In genomic region chr5:25909163-25909562, GRCh38 we compare ENCODE assay signal across 20 cellular contexts.
"Had no signal": no experiment of that assay in that cellular context is flagged by ENCODE, and none has a peak within 500 bp of the region (broad histone marks: within the 10 kb centered on the region; RNA-seq: fewer than 3 reads in every experiment).

No MANE protein-coding gene starts in this region.

- H2AFZ ChIP-seq: neural progenitor cell had no signal

- H3K9ac ChIP-seq: neural progenitor cell had no signal

- H3K4me2 ChIP-seq: neural progenitor cell, smooth muscle cell had no signal

- H3K27ac Mint-ChIP-seq: natural killer cell treated with Interleukin-12 subunit alpha and Interleukin-12 subunit beta and Interleukin-15 and Interleukin-18, amount 100 ng/mL, for 72 hours; neural progenitor cell; stimulated activated memory B cell treated with anti-CD40 and anti-IgM and Interleukin-4, amounts not matched to agents 10 μg/mL and 1 μg/mL and 100 μg/mL, for 72 hours; stimulated activated naive CD8-positive, alpha-beta T cell treated with anti-CD3 and anti-CD28 coated beads, Interleukin-15, Interleukin-2, amounts not matched to agents 100 ng/mL and 50 ng/mL, for 24 hours had no signal

- H3K4me3 Mint-ChIP-seq: natural killer cell treated with Interleukin-12 subunit alpha and Interleukin-12 subunit beta and Interleukin-15 and Interleukin-18, amount 100 ng/mL, for 72 hours; neural progenitor cell; stimulated activated memory B cell treated with anti-CD40 and anti-IgM and Interleukin-4, amounts not matched to agents 10 μg/mL and 1 μg/mL and 100 μg/mL, for 72 hours; stimulated activated naive CD8-positive, alpha-beta T cell treated with anti-CD3 and anti-CD28 coated beads, Interleukin-15, Interleukin-2, amounts not matched to agents 100 ng/mL and 50 ng/mL, for 24 hours had no signal

- H3K36me3 Mint-ChIP-seq: neural progenitor cell; stimulated activated memory B cell treated with anti-CD40 and anti-IgM and Interleukin-4, amounts not matched to agents 10 μg/mL and 1 μg/mL and 100 μg/mL, for 72 hours had no signal

- H3K4me1 Mint-ChIP-seq: neural progenitor cell; stimulated activated memory B cell treated with anti-CD40 and anti-IgM and Interleukin-4, amounts not matched to agents 10 μg/mL and 1 μg/mL and 100 μg/mL, for 72 hours had no signal

- H3K36me3 ChIP-seq: esophagus muscularis mucosa, gastroesophageal sphincter, neural progenitor cell, ovary, tibial nerve had no signal

- H3K27me3 Mint-ChIP-seq: natural killer cell treated with Interleukin-12 subunit alpha and Interleukin-12 subunit beta and Interleukin-15 and Interleukin-18, amount 100 ng/mL, for 72 hours; stimulated activated memory B cell treated with anti-CD40 and anti-IgM and Interleukin-4, amounts not matched to agents 10 μg/mL and 1 μg/mL and 100 μg/mL, for 72 hours; stimulated activated naive CD8-positive, alpha-beta T cell treated with anti-CD3 and anti-CD28 coated beads, Interleukin-15, Interleukin-2, amounts not matched to agents 100 ng/mL and 50 ng/mL, for 24 hours had no signal

- DNase-seq: effector memory CD4-positive, alpha-beta T cell; glutamatergic neuron; islet precursor cell; mammary epithelial cell; nucleus accumbens; ovary; stimulated activated CD4-positive, alpha-beta T cell treated with anti-CD3 and anti-CD28 coated beads, Interleukin-4, amount 100 ng/mL, for 1 hour; stimulated activated CD8-positive, alpha-beta memory T cell treated with anti-CD3 and anti-CD28 coated beads, Interleukin-4, amount 100 ng/mL, for 48 hours; testis had no signal

- H3K27ac ChIP-seq: epithelial cell of prostate, esophagus muscularis mucosa, gastroesophageal sphincter, neural progenitor cell, ovary, testis, tibial nerve had no signal

- ATAC-seq: gastroesophageal sphincter; left lobe of liver; right cardiac atrium; stimulated activated memory B cell treated with anti-CD40 and anti-IgM and Interleukin-4, amounts not matched to agents 10 μg/mL and 1 μg/mL and 100 μg/mL, for 72 hours had no signal

- H3K4me1 ChIP-seq: esophagus muscularis mucosa, gastroesophageal sphincter, neural progenitor cell, testis, tibial nerve had no signal

- H3K9me3 ChIP-seq: esophagus muscularis mucosa, gastroesophageal sphincter, ovary, testis, tibial nerve had no signal

- H3K9me3 Mint-ChIP-seq: neural progenitor cell had no signal

- H3K27me3 ChIP-seq: esophagus muscularis mucosa, gastroesophageal sphincter, neural progenitor cell, ovary, testis, tibial nerve had no signal

- H3K4me3 ChIP-seq: esophagus muscularis mucosa, gastroesophageal sphincter, neural progenitor cell, ovary, smooth muscle cell, testis, tibial nerve had no signal
